In genomic region chr22:35465109-35465701, GRCh38 we compare ENCODE assay signal across 31 cellular contexts.
DNase-seq lines count a peak whose midpoint lies in the region; ATAC-seq, FAIRE-seq and TF ChIP-seq lines count a peak whose summit lies in the region.
"Had no signal": no experiment of that assay in that cellular context is flagged by ENCODE, and none has a peak within 500 bp of the region (broad histone marks: within the 10 kb centered on the region; RNA-seq: fewer than 3 reads in every experiment).

No MANE protein-coding gene starts in this region.

- H3K56ac ChIP-seq in mesendoderm (ENCODE audit: low read length), result no peak overlapping the region

- no peak overlapping the region for H2BK120ac ChIP-seq in mesendoderm (ENCODE audit: low read depth, low read length)

- peak overlapping the region in 1 of 2 experiments; percentile 17; a peak in 1 of 4 replicates for H3K9ac ChIP-seq in K562 (ENCODE audit: insufficient read depth in 1 of 2, low read depth in 2 of 2, low read length in 2 of 2)
- no peak overlapping the region for H3K9ac ChIP-seq in mesendoderm (ENCODE audit: low read length)

- no peak overlapping the region for H4K8ac ChIP-seq in mesendoderm (ENCODE audit: low read depth, low read length)

- no peak overlapping the region for H3K27ac ChIP-seq in K562 (ENCODE audit: extremely low read depth, low read depth, low read length)
- peak overlapping the region in 2 of 4 donors; percentile 18 to 19 for H3K27ac ChIP-seq in sigmoid colon
- no peak overlapping the region for H3K27ac ChIP-seq in PC-9
- H3K27ac ChIP-seq in mesendoderm (ENCODE audit: low read depth, low read length), result no peak overlapping the region
- H3K27ac ChIP-seq: ascending aorta, cardiac muscle cell, neutrophil, RWPE1, SK-N-MC, thoracic aorta had no signal

- H3K9me2 ChIP-seq in PC-9 (ENCODE audit: insufficient read depth), result no peaks in the 10 kb centered on the region

- H3K9me1 ChIP-seq in K562 (ENCODE audit: control insufficient read depth, insufficient read depth, low read length), result no peaks in the 10 kb centered on the region

- BruUV-seq in K562 (replicated peaks; lab: Mats Ljungman, UMichigan) (no TSS peak), PC-9 (replicated peaks; lab: Mats Ljungman, UMichigan) (no TSS peak)

- no peak overlapping the region for H2AFZ ChIP-seq in K562 (ENCODE audit: low read depth, low read length)
- no peak overlapping the region for H2AFZ ChIP-seq in PC-9

- H3K4me3 ChIP-seq in AG10803 (ENCODE audit: low read length) (no peak overlapping the region), K562 (no peak overlapping the region), sigmoid colon (no peak overlapping the region), PC-9 (no peak overlapping the region), mesendoderm (ENCODE audit: low read length) (no peak overlapping the region)
- H3K4me3 ChIP-seq: ascending aorta, cardiac muscle cell, SK-N-MC, thoracic aorta had no signal

- H3K18ac ChIP-seq in mesendoderm (ENCODE audit: low read length), result no peak overlapping the region

- WGBS in K562 (ENCODE audit: insufficient coverage, low coverage, missing lambda C conversion rate), result 6% methylated on average over 2 of the region's 9 CpGs
- 86 to 90% methylated on average over 9 of the region's 9 CpGs for WGBS in sigmoid colon, 2 donors
- WGBS in mesendoderm (ENCODE audit: extremely low coverage, insufficient coverage, low lambda C conversion rate), result no CpG with 5 or more reads among the region's 9 CpGs

- no peaks in the 10 kb centered on the region for H3K9me3 ChIP-seq in K562 (replicated peaks; ENCODE audit: control insufficient read depth, insufficient read depth, low read depth, low read length)
- no peaks in the 10 kb centered on the region for H3K9me3 ChIP-seq in sigmoid colon
- no peaks in the 10 kb centered on the region; the same call in 1 of the 2 replicates for H3K9me3 ChIP-seq in PC-9 (ENCODE audit: insufficient read depth, low read depth)
- H3K9me3 ChIP-seq: ascending aorta, neutrophil, thoracic aorta had no signal

- no peak overlapping the region for H3K23ac ChIP-seq in mesendoderm (ENCODE audit: low read length)

- no peaks in the 10 kb centered on the region for H3K36me3 ChIP-seq in K562 (ENCODE audit: control insufficient read depth, insufficient read depth, low read length)
- H3K36me3 ChIP-seq in sigmoid colon, result no peaks in the 10 kb centered on the region
- no peaks in the 10 kb centered on the region for H3K36me3 ChIP-seq in PC-9 (ENCODE audit: low read depth)
- H3K36me3 ChIP-seq in mesendoderm (ENCODE audit: control insufficient read depth, insufficient read depth, low read length), result no peaks in the 10 kb centered on the region
- H3K36me3 ChIP-seq: ascending aorta, cardiac muscle cell, neutrophil, thoracic aorta had no signal

- peaks cover 16% of the 10 kb centered on the region; the same call in 1 of the 2 replicates for H3F3A ChIP-seq in PC-9 (ENCODE audit: insufficient read depth, low read depth)

- POLR2A ChIA-PET in K562 (lab: Yijun Ruan, JAX), result interaction anchor here (0.7 kb wide), 1 partner anchor 64 kb away, joined by 4 read pairs; no protein-coding TSS in a partner anchor
- POLR2A ChIA-PET in PC-9 (lab: Charles Lee; ENCODE audit: unreplicated experiment), result no interaction called here
- POLR2A ChIA-PET in GM10248 (lab: Yijun Ruan, JAX), result no interaction called here

- in situ Hi-C loops in K562 (cut with MboI), result no loop called here

- H4K20me1 ChIP-seq in K562 (replicated peaks; ENCODE audit: control insufficient read depth, insufficient read depth, low read length) (no peaks in the 10 kb centered on the region), PC-9 (ENCODE audit: insufficient read depth) (no peaks in the 10 kb centered on the region)

- peaks cover 0 to 3% of the 10 kb centered on the region in 2 experiments; a peak in 2 of 5 replicates for H3K4me1 ChIP-seq in K562 (replicated peaks in 1 of 2; ENCODE audit: control insufficient read depth in 2 of 2, insufficient read depth in 2 of 2, low read length in 2 of 2)
- H3K4me1 ChIP-seq in sigmoid colon, result peaks cover 0 to 27% (median 25%) of the 10 kb centered on the region in 4 donors
- H3K4me1 ChIP-seq in PC-9 (replicated peaks; ENCODE audit: insufficient read depth), result peaks cover 15% of the 10 kb centered on the region
- no peaks in the 10 kb centered on the region for H3K4me1 ChIP-seq in mesendoderm (ENCODE audit: control insufficient read depth, low read depth, low read length)

- no peak for FAIRE-seq in K562 (lab: Jason Lieb, UNC)
- FAIRE-seq: A204.1, HTR-8/SVneo had no signal

- TF ChIP-seq RAD21 in K562 (CRISPR knock-in tag; conservative IDR thresholded peaks at IDR 0.05 in 1 of 2, IDR thresholded peaks at IDR 0.05 in 1 of 2), result no peak

- H3K79me2 ChIP-seq in K562 (ENCODE audit: control insufficient read depth, insufficient read depth, low read length) (no peaks in the 10 kb centered on the region), PC-9 (ENCODE audit: low read depth) (no peaks in the 10 kb centered on the region), mesendoderm (ENCODE audit: control insufficient read depth, insufficient read depth, low read length) (no peaks in the 10 kb centered on the region)

- DNase-seq in AG10803 (ENCODE audit: low read depth), result peak; percentile 28
- no peak for DNase-seq in K562 (ENCODE audit: extremely low read depth in 1 of 4, low spot score in 3 of 4)
- peak; percentile 12 for DNase-seq in globus pallidus (ENCODE audit: low spot score)
- DNase-seq in sigmoid colon, result peak; percentile 87
- no peak for DNase-seq in PC-9
- no peak for DNase-seq in GM10248 (ENCODE audit: extremely low spot score)
- no peak for DNase-seq in NCI-H2107 treated with DMSO at 0.1 percent for 48 hours (lab: John Stamatoyannopoulos, UW; ENCODE audit: unreplicated experiment)
- DNase-seq in mesendoderm, result no peak
- DNase-seq: activated CD4-positive, alpha-beta T cell treated with anti-CD3 and anti-CD28 coated beads, Interleukin-2, amount 50 U/mL, for 1 hour; activated CD4-positive, CD25-positive, alpha-beta regulatory T cell; activated gamma-delta T cell treated with Interleukin-2 at 50 U/mL for 16 hours; activated naive CD8-positive, alpha-beta T cell treated with anti-CD3 and anti-CD28 coated beads, Interleukin-2, amount 10 ng/mL, durations not matched to agents 7 days and 5 days; activated T-cell treated with anti-CD3 and anti-CD28 coated beads, Interleukin-2, amount 50 U/mL, for 4 hours; AML-193; CD4-positive, alpha-beta T cell; GOT3; KBM-7; NCI-H1092 treated with DMSO at 0.1 percent for 48 hours; NCI-H1694 treated with DMSO at 0.1 percent for 48 hours; NCI-H82; stimulated activated CD4-positive, alpha-beta T cell treated with anti-CD3 and anti-CD28 coated beads, Interleukin-15, amount 100 ng/mL, for 24 hours; stimulated activated CD4-positive, alpha-beta T cell treated with anti-CD3 and anti-CD28 coated beads, Interleukin-4, amount 100 ng/mL, for 4 hours had no signal

- CTCF ChIA-PET in K562 (lab: Yijun Ruan, JAX; ENCODE audit: low intra/inter-chr PET ratio), result no interaction called here
- CTCF ChIA-PET in PC-9 (lab: Charles Lee), result no interaction called here
- CTCF ChIA-PET in GM10248 (lab: Yijun Ruan, JAX), result interaction anchor here (1.5 kb wide), 1 partner anchor 8 kb away, joined by 3 read pairs; no protein-coding TSS in a partner anchor

- TF ChIP-seq CTCF in AG10803 (conservative IDR thresholded peaks at IDR 0.05; ENCODE audit: low read length) (no peak), K562 (IDR thresholded peaks at IDR 0.05 in 2 of 3, conservative IDR thresholded peaks at IDR 0.05 in 1 of 3; ENCODE audit: insufficient read depth in 2 of 3, low read depth in 1 of 3, low read length in 3 of 3) (no peak), sigmoid colon (IDR thresholded peaks at IDR 0.05) (no peak), PC-9 (conservative IDR thresholded peaks at IDR 0.05) (no peak), GM10248 (IDR thresholded peaks at IDR 0.05; ENCODE audit: control extremely low read depth, extremely low read depth, low read depth, missing control alignments) (no peak)

- TF ChIP-seq EP300 in K562 (IDR thresholded peaks at IDR 0.05; ENCODE audit: low read length), result no peak
- no peak for TF ChIP-seq EP300 in sigmoid colon (IDR thresholded peaks at IDR 0.05)

- no peaks in the 10 kb centered on the region for H3K27me3 ChIP-seq in K562 (ENCODE audit: control insufficient read depth in 2 of 2, insufficient read depth in 2 of 2, low read length in 2 of 2)
- H3K27me3 ChIP-seq in sigmoid colon, result no peaks in the 10 kb centered on the region
- no peaks in the 10 kb centered on the region for H3K27me3 ChIP-seq in PC-9 (ENCODE audit: insufficient read depth, low read depth)
- no peaks in the 10 kb centered on the region for H3K27me3 ChIP-seq in mesendoderm (ENCODE audit: insufficient read depth, low read length, poor library complexity)
- H3K27me3 ChIP-seq: ascending aorta, cardiac muscle cell had no signal

- no peak for TF ChIP-seq POLR2A in K562 (conservative IDR thresholded peaks at IDR 0.05)
- TF ChIP-seq POLR2A in sigmoid colon (IDR thresholded peaks at IDR 0.05), result no peak

- ATAC-seq in K562, result peak; percentile 73
- ATAC-seq: activated T-cell treated with anti-CD3 and anti-CD28 coated beads, Interleukin-2, amount 50 U/mL, for 4 hours; left lobe of liver had no signal

- no peak overlapping the region for H2BK15ac ChIP-seq in mesendoderm (replicated peaks; ENCODE audit: low read depth)

- no peak overlapping the region for H4K5ac ChIP-seq in mesendoderm (ENCODE audit: low read length)

- intact Hi-C loops in K562 (cut with micrococcal nuclease) (loop anchor here (10.0 kb wide), 1 partner anchor 110 kb away; no protein-coding TSS in a partner anchor), sigmoid colon (cut with DNase I) (no loop called here), PC-9 (cut with micrococcal nuclease; ENCODE audit: unreplicated experiment) (no loop called here)

- H3K4ac ChIP-seq in mesendoderm (ENCODE audit: low read depth, low read length), result no peak overlapping the region

- H3K79me1 ChIP-seq in mesendoderm (ENCODE audit: low read length), result no peaks in the 10 kb centered on the region

- no peak overlapping the region for H2AK5ac ChIP-seq in mesendoderm (ENCODE audit: low read length)

- H2BK5ac ChIP-seq in mesendoderm (ENCODE audit: low read length), result no peak overlapping the region

- H3K4me2 ChIP-seq in K562 (ENCODE audit: insufficient read depth, low read length), result no peak overlapping the region
- H3K4me2 ChIP-seq in PC-9, result no peak overlapping the region
- H3K4me2 ChIP-seq in mesendoderm (ENCODE audit: low read length), result no peak overlapping the region

TF ChIP-seq in K562, 482 proteins besides CTCF, POLR2A, EP300 and RAD21 (continues in another document):
- TF ChIP-seq ZNF232 (CRISPR knock-in tag; IDR thresholded peaks at IDR 0.05) (no peak), POLR2H (tag; IDR thresholded peaks at IDR 0.05; ENCODE audit: low read depth) (no peak), ZNF146 (CRISPR knock-in tag; IDR thresholded peaks at IDR 0.05; ENCODE audit: unreplicated experiment) (no peak), GTF2E2 (tag; IDR thresholded peaks at IDR 0.05) (no peak)

Comparison
In these comparisons a context has a peak if more than half of its experiments do, and no peak if none do; other contexts are left out.
1. DNase-seq: peak in AG10803 (single experiment), globus pallidus (single experiment) and sigmoid colon (single experiment); none in K562 (0 of 4), PC-9 (0 of 2), GM10248 (single experiment), NCI-H2107 treated with DMSO at 0.1 percent for 48 hours (single experiment) and mesendoderm (single experiment).